ENCODE assay signal across 10 cellular contexts in the genomic region with DNA sequence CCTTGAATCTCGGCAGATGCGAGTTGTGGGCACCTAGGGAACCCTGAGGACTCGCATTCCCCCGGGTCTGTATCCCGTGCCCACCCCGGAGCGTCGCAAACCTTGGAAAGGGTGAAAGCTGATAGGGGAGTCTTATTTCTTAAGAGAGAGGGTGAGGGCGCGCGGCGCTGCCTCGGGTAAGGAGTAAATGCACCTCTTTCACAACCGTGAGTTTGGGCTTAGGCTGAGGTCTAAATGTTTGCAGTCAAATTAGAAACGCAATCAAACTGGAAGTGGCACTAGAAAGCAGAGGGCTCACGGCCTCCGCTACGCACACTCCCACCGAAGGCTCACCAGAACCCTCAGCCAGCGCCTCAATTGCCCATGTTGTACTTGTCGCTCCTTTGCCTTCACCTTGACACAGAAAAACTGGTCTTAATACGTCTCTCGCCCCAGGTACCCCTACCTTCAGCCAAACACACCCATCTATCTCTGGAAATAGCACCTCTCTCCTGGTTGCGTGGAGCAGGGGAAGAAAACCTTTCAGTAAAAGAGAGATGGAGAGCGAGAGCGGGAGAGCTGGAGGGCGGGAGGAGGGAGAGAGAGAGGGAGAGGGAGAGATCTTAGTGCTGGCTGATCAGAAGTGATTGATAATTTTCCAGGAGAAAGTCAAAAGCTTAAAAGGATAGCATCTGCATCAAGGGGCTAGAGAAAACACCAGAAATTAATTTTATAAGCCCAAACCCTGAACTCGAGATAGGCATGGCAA. TPM values are rescaled to one million over a fixed set of nuclear protein-coding genes. Genes with fewer than 3 reads are reported as not detected.
DNase-seq lines count a peak whose midpoint lies in the region; ATAC-seq lines count a peak whose summit lies in the region.
"Had no signal": no experiment of that assay in that cellular context is flagged by ENCODE, and none has a peak within 500 bp of the region (broad histone marks: within the 10 kb centered on the region; RNA-seq: fewer than 3 reads in every experiment).

No MANE protein-coding gene starts in this region.

- H3K27ac ChIP-seq in iPS-20b (ENCODE audit: low read length) (no peak overlapping the region), skin epidermis (peak overlapping the region in 17 of 21 experiments; percentile 2 to 94 (median 72))

- intact Hi-C loops in activated T-helper 2 cell treated with anti-CD3 and anti-CD28 coated beads, Interferon-gamma antibody, Interleukin-2, Interleukin-4, amounts not matched to agents 10 μg/mL and 5 μg/mL and 100 μg/mL, durations not matched to agents 14 hours and 24 hours and 36 hours (cut with micrococcal nuclease) = loop anchor here (1.0 to 10.0 kb wide), 5 partner anchors 15 to 1737 kb away; a partner anchor contains a TSS

- no peak for ATAC-seq in HG03442 (IDR thresholded peaks at IDR 0.05; ENCODE audit: unreplicated experiment)

- H3K4me3 ChIP-seq in iPS-20b (ENCODE audit: low read length) (peak overlapping the region; percentile 73), skin epidermis (peak overlapping the region in 6 of 7 experiments; percentile 3 to 81 (median 36))

- H3K4me1 Mint-ChIP-seq in activated T-helper 2 cell treated with anti-CD3 and anti-CD28 coated beads, Interferon-gamma antibody, Interleukin-2, Interleukin-4, amounts not matched to agents 10 μg/mL and 5 μg/mL and 100 μg/mL, durations not matched to agents 14 hours and 24 hours and 36 hours (ENCODE audit: low read depth) = peaks cover 31% of the 10 kb centered on the region

- peaks cover 17% of the 10 kb centered on the region for H3K36me3 Mint-ChIP-seq in activated T-helper 2 cell treated with anti-CD3 and anti-CD28 coated beads, Interferon-gamma antibody, Interleukin-2, Interleukin-4, amounts not matched to agents 10 μg/mL and 5 μg/mL and 100 μg/mL, durations not matched to agents 14 hours and 24 hours and 36 hours (ENCODE audit: low read depth)

- H3K36me3 ChIP-seq in iPS-20b (ENCODE audit: insufficient read depth, low read depth, low read length) = no peaks in the 10 kb centered on the region

- no peak overlapping the region for H3K9ac ChIP-seq in iPS-20b (ENCODE audit: low read depth, low read length)

- H3K27me3 ChIP-seq in iPS-20b (ENCODE audit: insufficient read depth, low read length) = peaks cover 97% of the 10 kb centered on the region

- H3K4me1 ChIP-seq in iPS-20b (ENCODE audit: insufficient read depth, low read length) = peaks cover 3% of the 10 kb centered on the region; the same call in 1 of the 2 replicates

- H3K9me3 ChIP-seq in iPS-20b (ENCODE audit: insufficient read depth, low read depth, low read length) = no peaks in the 10 kb centered on the region; the same call in 1 of the 2 replicates

- H3K4me3 Mint-ChIP-seq in activated T-helper 2 cell treated with anti-CD3 and anti-CD28 coated beads, Interferon-gamma antibody, Interleukin-2, Interleukin-4, amounts not matched to agents 10 μg/mL and 5 μg/mL and 100 μg/mL, durations not matched to agents 14 hours and 24 hours and 36 hours (ENCODE audit: low read depth) = peak overlapping the region; percentile 49

- DNase-seq in KG1 (lab: John Stamatoyannopoulos, UW) (peak; percentile 64), T-helper 9 cell (no peak), cortex of kidney (lab: John Stamatoyannopoulos, UW) (no peak)
- DNase-seq in activated T-helper 2 cell treated with anti-CD3 and anti-CD28 coated beads, Interferon-gamma antibody, Interleukin-2, Interleukin-4, amounts not matched to agents 10 μg/mL and 5 μg/mL and 100 μg/mL, durations not matched to agents 14 hours and 24 hours and 36 hours (ENCODE audit: low spot score) = no peak
- no peak for DNase-seq in activated CD8-positive, alpha-beta memory T cell treated with anti-CD3 and anti-CD28 coated beads, Interleukin-2, amount 50 U/mL, for 48 hours
- DNase-seq: HFFc6, NCI-H1048 had no signal

- no peaks in the 10 kb centered on the region for H3K9me3 Mint-ChIP-seq in activated T-helper 2 cell treated with anti-CD3 and anti-CD28 coated beads, Interferon-gamma antibody, Interleukin-2, Interleukin-4, amounts not matched to agents 10 μg/mL and 5 μg/mL and 100 μg/mL, durations not matched to agents 14 hours and 24 hours and 36 hours

- H3K27me3 Mint-ChIP-seq in activated T-helper 2 cell treated with anti-CD3 and anti-CD28 coated beads, Interferon-gamma antibody, Interleukin-2, Interleukin-4, amounts not matched to agents 10 μg/mL and 5 μg/mL and 100 μg/mL, durations not matched to agents 14 hours and 24 hours and 36 hours (ENCODE audit: low read depth) = peaks cover 72% of the 10 kb centered on the region

- H3K27ac Mint-ChIP-seq in activated T-helper 2 cell treated with anti-CD3 and anti-CD28 coated beads, Interferon-gamma antibody, Interleukin-2, Interleukin-4, amounts not matched to agents 10 μg/mL and 5 μg/mL and 100 μg/mL, durations not matched to agents 14 hours and 24 hours and 36 hours = no peak overlapping the region

RNA-seq across cellular contexts. Expression of a gene that starts 1.7 kb away (rescaled TPM):
- 8.2 and 10.4 TPM in 2 replicates for total RNA-seq in activated T-helper 2 cell treated with anti-CD3 and anti-CD28 coated beads, Interferon-gamma antibody, Interleukin-2, Interleukin-4, amounts not matched to agents 10 μg/mL and 5 μg/mL and 100 μg/mL, durations not matched to agents 14 hours and 24 hours and 36 hours
